Comparison of ENCODE assay signal across 24 cellular contexts in the genomic region with DNA sequence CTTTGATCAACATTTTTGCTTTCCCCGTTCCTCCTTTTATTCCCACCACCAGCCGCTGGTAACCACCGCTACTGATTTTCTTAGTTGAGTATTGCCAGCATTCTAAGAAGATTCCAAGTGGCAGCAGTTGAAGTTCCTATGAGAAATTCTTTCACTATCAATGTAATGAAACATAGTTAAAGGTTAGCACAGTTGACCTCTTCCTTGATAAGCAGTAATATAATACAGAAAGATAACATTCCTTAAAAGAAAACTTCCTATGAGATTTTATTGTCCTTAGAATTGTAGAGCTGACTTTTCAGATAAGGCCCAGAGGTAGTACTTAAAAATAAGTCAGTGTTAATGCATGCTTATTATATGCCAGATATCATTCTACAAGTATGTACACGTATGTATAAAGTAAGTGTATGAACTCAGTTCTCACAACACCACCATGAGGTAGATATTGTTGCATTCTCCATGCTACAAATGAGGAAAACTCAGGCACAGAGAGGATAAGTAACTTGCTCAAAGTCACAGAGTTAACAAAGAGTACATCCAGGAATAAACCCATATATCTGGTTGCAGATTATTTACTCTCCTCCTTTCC. TPM values are rescaled to one million over a fixed set of nuclear protein-coding genes. Genes with fewer than 3 reads are reported as not detected.
DNase-seq lines count a peak whose midpoint lies in the region; ATAC-seq, FAIRE-seq and TF ChIP-seq lines count a peak whose summit lies in the region.
"Had no signal": no experiment of that assay in that cellular context is flagged by ENCODE, and none has a peak within 500 bp of the region (broad histone marks: within the 10 kb centered on the region; RNA-seq: fewer than 3 reads in every experiment).

No MANE protein-coding gene starts in this region.

- H3K4me1 ChIP-seq in PC-3 (ENCODE audit: insufficient read depth, low read length) (peaks cover 16% of the 10 kb centered on the region), uterus (no peaks in the 10 kb centered on the region)

- H3K79me2 ChIP-seq in PC-3 (ENCODE audit: low read length), result peaks cover 42% of the 10 kb centered on the region

- BruUV-seq in PC-3 (replicated peaks; lab: Mats Ljungman, UMichigan), result no TSS peak

- no peaks in the 10 kb centered on the region for H3K36me3 ChIP-seq in PC-3 (ENCODE audit: low read depth, low read length)
- no peaks in the 10 kb centered on the region for H3K36me3 ChIP-seq in MG63
- no peaks in the 10 kb centered on the region for H3K36me3 ChIP-seq in uterus
- H3K36me3 ChIP-seq: heart left ventricle, tibial nerve had no signal

- no peak overlapping the region for H2AFZ ChIP-seq in PC-3 (ENCODE audit: low read length)

- FAIRE-seq in H54 (lab: Jason Lieb, UNC), result peak; percentile 57

- H3K4me1 Mint-ChIP-seq in progenitor cell of endocrine pancreas (ENCODE audit: low read depth), result peaks cover 8% of the 10 kb centered on the region
- peaks cover 25% of the 10 kb centered on the region for H3K4me1 Mint-ChIP-seq in activated T-cell treated with anti-CD3 and anti-CD28 coated beads, Interleukin-2, amount 50 U/mL, for 72 hours (ENCODE audit: low read depth)

- no peak overlapping the region for H3K4me3 Mint-ChIP-seq in progenitor cell of endocrine pancreas (ENCODE audit: low read depth)
- no peak overlapping the region for H3K4me3 Mint-ChIP-seq in activated T-cell treated with anti-CD3 and anti-CD28 coated beads, Interleukin-2, amount 50 U/mL, for 72 hours
- H3K4me3 Mint-ChIP-seq: activated CD4-positive, alpha-beta memory T cell treated with anti-CD3 and anti-CD28 coated beads for 36 hours; activated naive CD8-positive, alpha-beta T cell treated with anti-CD3 and anti-CD28 coated beads, Interleukin-2, amount 50 U/mL, for 24 hours; CD8-positive, alpha-beta memory T cell had no signal

- H3K4me2 ChIP-seq in PC-3 (ENCODE audit: low read length), result no peak overlapping the region

- peaks cover 11% of the 10 kb centered on the region for H3K9me3 Mint-ChIP-seq in progenitor cell of endocrine pancreas (ENCODE audit: low read depth)
- H3K9me3 Mint-ChIP-seq in activated T-cell treated with anti-CD3 and anti-CD28 coated beads, Interleukin-2, amount 50 U/mL, for 72 hours, result peaks cover 2 to 10% of the 10 kb centered on the region in 2 donors

- CTCF ChIA-PET in PC-3 (lab: Charles Lee), result no interaction called here

- peaks cover 15% of the 10 kb centered on the region for H3K36me3 Mint-ChIP-seq in progenitor cell of endocrine pancreas (ENCODE audit: insufficient read depth)
- H3K36me3 Mint-ChIP-seq in activated T-cell treated with anti-CD3 and anti-CD28 coated beads, Interleukin-2, amount 50 U/mL, for 72 hours (ENCODE audit: insufficient read depth in 2 of 2), result peaks cover 7 to 9% of the 10 kb centered on the region in 2 donors

- no peak for TF ChIP-seq POLR2A in H54 (IDR thresholded peaks at IDR 0.05; ENCODE audit: low read depth, low read length)
- TF ChIP-seq POLR2A in erythroblast (IDR thresholded peaks at IDR 0.05; ENCODE audit: low read length), result no peak
- TF ChIP-seq POLR2A in uterus (IDR thresholded peaks at IDR 0.05), result no peak

- H3K27ac ChIP-seq in PC-3 (ENCODE audit: low read length) (peak overlapping the region; percentile 45; the same call in 1 of the 2 replicates), uterus (peak overlapping the region in 1 of 2 donors; percentile 26)
- H3K27ac ChIP-seq: body of pancreas had no signal

- POLR2A ChIA-PET in PC-3 (lab: Charles Lee; ENCODE audit: unreplicated experiment), result no interaction called here

- no peaks in the 10 kb centered on the region for H3K9me2 ChIP-seq in PC-3 (replicated peaks; ENCODE audit: low read length)

- intact Hi-C loops in PC-3 (cut with micrococcal nuclease) (no loop called here), uterus (cut with DNase I; ENCODE audit: low total_unique reads) (no loop called here)

- ATAC-seq in PC-3 (peak; percentile 32), esophagus mucosa (peak; percentile 38)
- ATAC-seq in activated T-cell treated with anti-CD3 and anti-CD28 coated beads, Interleukin-2, amount 50 U/mL, for 72 hours (replicated peaks in 1 of 2), result no peak
- ATAC-seq: activated naive CD8-positive, alpha-beta T cell treated with anti-CD3 and anti-CD28 coated beads, Interleukin-2, amount 50 U/mL, for 24 hours; body of pancreas; heart left ventricle; stimulated activated naive CD8-positive, alpha-beta T cell treated with anti-CD3 and anti-CD28 coated beads, Interleukin-15, Interleukin-2, amounts not matched to agents 100 U/mL and 50 U/mL, for 24 hours had no signal

- H3K27ac Mint-ChIP-seq in progenitor cell of endocrine pancreas, result peak overlapping the region; percentile 42
- no peak overlapping the region for H3K27ac Mint-ChIP-seq in activated T-cell treated with anti-CD3 and anti-CD28 coated beads, Interleukin-2, amount 50 U/mL, for 72 hours
- H3K27ac Mint-ChIP-seq: activated CD4-positive, alpha-beta memory T cell treated with anti-CD3 and anti-CD28 coated beads for 36 hours; activated naive CD8-positive, alpha-beta T cell treated with anti-CD3 and anti-CD28 coated beads, Interleukin-2, amount 50 U/mL, for 24 hours; CD8-positive, alpha-beta memory T cell had no signal

- no peak overlapping the region for H3K4me3 ChIP-seq in PC-3 (ENCODE audit: low read length)
- H3K4me3 ChIP-seq in MG63, result no peak overlapping the region
- no peak overlapping the region for H3K4me3 ChIP-seq in uterus
- H3K4me3 ChIP-seq: body of pancreas, heart left ventricle, tibial nerve had no signal

- TF ChIP-seq CTCF in PC-3 (conservative IDR thresholded peaks at IDR 0.05; ENCODE audit: low read depth, low read length), result no peak
- no peak for TF ChIP-seq CTCF in progenitor cell of endocrine pancreas (IDR thresholded peaks at IDR 0.05; ENCODE audit: unreplicated experiment)
- TF ChIP-seq CTCF in uterus (IDR thresholded peaks at IDR 0.05), result no peak

- no peaks in the 10 kb centered on the region for H3K27me3 Mint-ChIP-seq in progenitor cell of endocrine pancreas
- H3K27me3 Mint-ChIP-seq in activated T-cell treated with anti-CD3 and anti-CD28 coated beads, Interleukin-2, amount 50 U/mL, for 72 hours (ENCODE audit: low read depth), result no peaks in the 10 kb centered on the region
- H3K27me3 Mint-ChIP-seq: activated CD4-positive, alpha-beta memory T cell treated with anti-CD3 and anti-CD28 coated beads for 36 hours; activated naive CD8-positive, alpha-beta T cell treated with anti-CD3 and anti-CD28 coated beads, Interleukin-2, amount 50 U/mL, for 24 hours; CD8-positive, alpha-beta memory T cell had no signal

- H3K9ac ChIP-seq in PC-3 (ENCODE audit: low read length), result no peak overlapping the region

- DNase-seq in H54 (ENCODE audit: insufficient read length, low spot score), result no peak
- DNase-seq in PC-3, result no peak
- DNase-seq in progenitor cell of endocrine pancreas (ENCODE audit: low spot score, unreplicated experiment), result no peak
- no peak for DNase-seq in erythroblast (lab: John Stamatoyannopoulos, UW)
- no peak for DNase-seq in MG63
- no peak for DNase-seq in activated T-cell treated with anti-CD3 and anti-CD28 coated beads, Interleukin-2, amount 50 U/mL, for 72 hours
- DNase-seq in uterus, result no peak
- DNase-seq: activated CD4-positive, alpha-beta memory T cell treated with anti-CD3 and anti-CD28 coated beads for 36 hours; activated gamma-delta T cell; activated naive CD8-positive, alpha-beta T cell treated with anti-CD3 and anti-CD28 coated beads, Interleukin-2, amount 50 U/mL, for 24 hours; AML-193; body of pancreas; CD8-positive, alpha-beta memory T cell; cortex of kidney; DMS79; heart left ventricle; NCI-H1105; NCI-H2081 treated with DMSO at 0.1 percent for 48 hours; stimulated activated CD4-positive, alpha-beta T cell treated with anti-CD3 and anti-CD28 coated beads, Interleukin-4, amount 100 ng/mL, for 1 hour; stimulated activated naive CD8-positive, alpha-beta T cell treated with anti-CD3 and anti-CD28 coated beads, Interleukin-15, Interleukin-2, amounts not matched to agents 100 U/mL and 50 U/mL, for 24 hours; T-helper 9 cell had no signal

- H3K9me3 ChIP-seq in PC-3 (ENCODE audit: low read length), result no peaks in the 10 kb centered on the region
- H3K9me3 ChIP-seq in MG63, result peaks cover 3% of the 10 kb centered on the region
- no peaks in the 10 kb centered on the region for H3K9me3 ChIP-seq in uterus
- H3K9me3 ChIP-seq: body of pancreas, tibial nerve had no signal

- H3K27me3 ChIP-seq in PC-3 (ENCODE audit: low read length), result no peaks in the 10 kb centered on the region
- no peaks in the 10 kb centered on the region for H3K27me3 ChIP-seq in MG63
- H3K27me3 ChIP-seq in uterus, result no peaks in the 10 kb centered on the region
- H3K27me3 ChIP-seq: body of pancreas, heart left ventricle, tibial nerve had no signal

- 0 out of 2 replicates have a peak, but pooled peaks cover 4% of the 10 kb centered on the region for H4K20me1 ChIP-seq in PC-3 (ENCODE audit: low read length)

- no peaks in the 10 kb centered on the region for H3F3A ChIP-seq in PC-3 (ENCODE audit: low read length, unreplicated experiment)

RNA-seq across cellular contexts. Expression of a gene that starts 15.3 kb away (rescaled TPM):
- total RNA-seq in PC-3 (2014; rRNA removed) (32.7 and 48.2 TPM in 2 replicates), esophagus mucosa (88.6 TPM), progenitor cell of endocrine pancreas (60.8 and 65.3 TPM in 2 replicates), uterus (10 to 100 TPM; 31.8 to 87.2 (median 60.8) TPM)
- total RNA-seq in MG63 (2014; rRNA removed; shearing (Covaris generic); ENCODE audit: low replicate concordance), result 50.5 and 177 TPM in 2 replicates
- 10 to 100 TPM; 58.7 to 63.4 TPM for total RNA-seq in activated T-cell treated with anti-CD3 and anti-CD28 coated beads, Interleukin-2, amount 50 U/mL, for 72 hours

RNA-seq across cellular contexts. Expression of a gene that starts 15.7 kb away (rescaled TPM):
- total RNA-seq in PC-3 (2014; rRNA removed) (18.7 and 18.9 TPM in 2 replicates), esophagus mucosa (18.5 TPM), progenitor cell of endocrine pancreas (46.7 and 53.9 TPM in 2 replicates), uterus (100 to 1,000 TPM in 1 of 4 donors, 10 to 100 TPM in 3; 27.4 to 118 (median 63.7) TPM)
- total RNA-seq in MG63 (2014; rRNA removed; shearing (Covaris generic); ENCODE audit: low replicate concordance), result 102 and 108 TPM in 2 replicates
- 10 to 100 TPM; 43.0 to 50.0 TPM for total RNA-seq in activated T-cell treated with anti-CD3 and anti-CD28 coated beads, Interleukin-2, amount 50 U/mL, for 72 hours

RNA-seq across cellular contexts. Expression of a gene that starts 40.6 kb away (rescaled TPM):
- total RNA-seq in PC-3 (2014; rRNA removed), result not detected in 2 replicates
- 0.20 TPM for total RNA-seq in esophagus mucosa
- total RNA-seq in progenitor cell of endocrine pancreas, result 24.6 and 25.1 TPM in 2 replicates
- total RNA-seq in MG63 (2014; rRNA removed; shearing (Covaris generic); ENCODE audit: low replicate concordance), result not detected in 2 replicates
- under 1 TPM; 0.42 to 0.50 TPM for total RNA-seq in activated T-cell treated with anti-CD3 and anti-CD28 coated beads, Interleukin-2, amount 50 U/mL, for 72 hours
- 10 to 100 TPM in 2 of 4 donors, 1 to 10 TPM in 2; 1.2 to 33.9 (median 8.5) TPM for total RNA-seq in uterus
- total RNA-seq: NCI-H460 had no signal

Comparison
In these comparisons a context has a peak if more than half of its experiments do, and no peak if none do; other contexts are left out.
1. ATAC-seq: peak in PC-3 (single experiment) and esophagus mucosa (single experiment); none in activated T-cell treated with anti-CD3 and anti-CD28 coated beads, Interleukin-2, amount 50 U/mL, for 72 hours (0 of 2).